In genomic region chr1:9421533-9421873, GRCh38 we compare ENCODE assay signal across 18 cellular contexts.
"Had no signal": no experiment of that assay in that cellular context is flagged by ENCODE, and none has a peak within 500 bp of the region (broad histone marks: within the 10 kb centered on the region; RNA-seq: fewer than 3 reads in every experiment).

No MANE protein-coding gene starts in this region.

- H3K27ac Mint-ChIP-seq: activated naive CD4-positive, alpha-beta T cell treated with anti-CD3 and anti-CD28 coated beads, Interleukin-2, amount 50 U/mL, for 72 hours; activated T-helper 1 cell treated with anti-CD3 and anti-CD28 coated beads, Interleukin-12 subunit alpha, Interleukin-12 subunit beta, Interleukin-2, Interleukin-4 antibody, amounts not matched to agents 30 ng/mL and 10 ng/mL and 1 ng/mL, durations not matched to agents 14 hours and 24 hours and 36 hours; effector memory CD8-positive, alpha-beta T cell; nephron progenitor cell; T-helper 2 cell treated with Interferon-gamma antibody and Interleukin-4, amounts not matched to agents 5 μg/mL and 100 μg/mL, for 36 hours had no signal

- H3K9me3 Mint-ChIP-seq: activated naive CD4-positive, alpha-beta T cell treated with anti-CD3 and anti-CD28 coated beads, Interleukin-2, amount 50 U/mL, for 72 hours; activated T-helper 1 cell treated with anti-CD3 and anti-CD28 coated beads, Interleukin-12 subunit alpha, Interleukin-12 subunit beta, Interleukin-2, Interleukin-4 antibody, amounts not matched to agents 30 ng/mL and 10 ng/mL and 1 ng/mL, durations not matched to agents 14 hours and 24 hours and 36 hours; effector memory CD8-positive, alpha-beta T cell; T-helper 2 cell treated with Interferon-gamma antibody and Interleukin-4, amounts not matched to agents 5 μg/mL and 100 μg/mL, for 36 hours had no signal

- H3K4me3 ChIP-seq: adrenal gland, esophagus squamous epithelium, prostate gland, right atrium auricular region, tibial artery had no signal

- ATAC-seq: activated naive CD4-positive, alpha-beta T cell treated with anti-CD3 and anti-CD28 coated beads, Interleukin-2, amount 50 U/mL, for 72 hours; effector memory CD8-positive, alpha-beta T cell had no signal

- DNase-seq: activated CD4-positive, alpha-beta T cell treated with anti-CD3 and anti-CD28 coated beads, Interleukin-2, amount 50 U/mL, for 48 hours; activated gamma-delta T cell treated with Interleukin-2 at 50 U/mL for 16 hours; activated T-cell treated with anti-CD3 and anti-CD28 coated beads for 4 hours; effector memory CD8-positive, alpha-beta T cell; esophagus squamous epithelium; mesendoderm; nephron progenitor cell; stimulated activated CD4-positive, alpha-beta T cell treated with anti-CD3 and anti-CD28 coated beads, Interleukin-12 subunit alpha, Interleukin-12 subunit beta, amount 100 ng/mL, for 4 hours; stimulated activated CD4-positive, alpha-beta T cell treated with anti-CD3 and anti-CD28 coated beads, Interleukin-1b, Interleukin-23, amount 100 ng/mL, for 48 hours; stimulated activated CD8-positive, alpha-beta memory T cell treated with anti-CD3 and anti-CD28 coated beads, Interleukin-4, amount 100 ng/mL, for 48 hours; stimulated activated naive CD4-positive, alpha-beta T cell; tibial artery had no signal

- H3K36me3 Mint-ChIP-seq: activated naive CD4-positive, alpha-beta T cell treated with anti-CD3 and anti-CD28 coated beads, Interleukin-2, amount 50 U/mL, for 72 hours had no signal

- H3K36me3 ChIP-seq: adrenal gland, esophagus squamous epithelium, prostate gland, right atrium auricular region, tibial artery had no signal

- H3K4me3 Mint-ChIP-seq: effector memory CD8-positive, alpha-beta T cell; nephron progenitor cell had no signal

- H3K27ac ChIP-seq: adrenal gland, esophagus squamous epithelium, prostate gland, right atrium auricular region, tibial artery had no signal

- H3K27me3 ChIP-seq: adrenal gland, esophagus squamous epithelium, right atrium auricular region, tibial artery had no signal

- H3K9me3 ChIP-seq: adrenal gland, esophagus squamous epithelium, prostate gland, right atrium auricular region, tibial artery had no signal

- H3K4me1 ChIP-seq: adrenal gland, prostate gland, right atrium auricular region had no signal
